In the genomic region with DNA sequence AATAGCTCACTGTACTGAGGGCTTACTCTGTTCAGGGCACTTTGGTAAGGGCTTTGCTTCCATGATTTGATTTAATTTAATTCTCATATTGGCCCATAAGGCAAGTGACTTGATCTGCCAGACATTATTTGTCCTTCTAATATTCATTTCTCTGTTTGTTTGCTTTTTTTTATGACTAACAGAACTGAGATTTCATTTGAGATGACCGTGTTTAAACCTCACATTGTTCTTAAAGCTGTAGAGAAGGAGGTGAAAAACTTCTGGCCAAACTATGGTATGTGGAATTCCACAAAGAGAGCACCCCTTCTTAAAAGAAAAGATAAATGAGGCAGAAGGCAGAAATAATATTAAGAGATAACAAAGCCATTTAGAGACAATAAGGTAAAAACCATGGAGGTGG, we compare ENCODE assay signal across 25 cellular contexts.
"Had no signal": no experiment of that assay in that cellular context is flagged by ENCODE, and none has a peak within 500 bp of the region (broad histone marks: within the 10 kb centered on the region; RNA-seq: fewer than 3 reads in every experiment).

No MANE protein-coding gene starts in this region.

- H3K9me3 ChIP-seq: gastrocnemius medialis, neutrophil, tibial artery had no signal

- H3K4me3 ChIP-seq: gastrocnemius medialis, tibial artery had no signal

- H3K27me3 ChIP-seq: gastrocnemius medialis, neutrophil, tibial artery had no signal

- H3K27ac ChIP-seq: neutrophil, parathyroid adenoma, tibial artery had no signal

- H2AFZ ChIP-seq: parathyroid adenoma had no signal

- H3K79me2 ChIP-seq: parathyroid adenoma had no signal

- H3K9ac ChIP-seq: parathyroid adenoma had no signal

- H3K4me3 Mint-ChIP-seq: activated B cell treated with CpG ODN at 0.5 μM for 24 hours; activated naive CD8-positive, alpha-beta T cell; activated T-cell treated with anti-CD3 and anti-CD28 coated beads, Interleukin-2, amount 50 U/mL, for 4 hours; dendritic cell treated with granulocyte-macrophage colony-stimulating factor and Interleukin-4, amounts not matched to agents 40 ng/mL and 50 ng/mL, for 4 days; nephron; stimulated activated naive CD8-positive, alpha-beta T cell treated with anti-CD3 and anti-CD28 coated beads, Interleukin-15, Interleukin-2, amounts not matched to agents 100 ng/mL and 50 ng/mL, for 24 hours; T-cell had no signal

- H3K27ac Mint-ChIP-seq: activated B cell treated with CpG ODN at 0.5 μM for 24 hours; activated naive CD8-positive, alpha-beta T cell; activated T-helper 2 cell treated with anti-CD3 and anti-CD28 coated beads, Interferon-gamma antibody, Interleukin-2, Interleukin-4, amounts not matched to agents 10 μg/mL and 5 μg/mL and 100 μg/mL, durations not matched to agents 14 hours and 24 hours and 36 hours; dendritic cell treated with granulocyte-macrophage colony-stimulating factor and Interleukin-4, amounts not matched to agents 40 ng/mL and 50 ng/mL, for 4 days; stimulated activated naive CD8-positive, alpha-beta T cell treated with anti-CD3 and anti-CD28 coated beads, Interleukin-15, Interleukin-2, amounts not matched to agents 100 ng/mL and 50 ng/mL, for 24 hours; T-cell had no signal

- H3K4me1 Mint-ChIP-seq: activated B cell treated with CpG ODN at 0.5 μM for 24 hours, T-cell had no signal

- H3K4me1 ChIP-seq: parathyroid adenoma, tibial artery had no signal

- H3K27me3 Mint-ChIP-seq: activated B cell treated with CpG ODN at 0.5 μM for 24 hours; dendritic cell treated with granulocyte-macrophage colony-stimulating factor and Interleukin-4, amounts not matched to agents 40 ng/mL and 50 ng/mL, for 4 days; stimulated activated naive CD8-positive, alpha-beta T cell treated with anti-CD3 and anti-CD28 coated beads, Interleukin-15, Interleukin-2, amounts not matched to agents 100 ng/mL and 50 ng/mL, for 24 hours; T-cell had no signal

- H3K9me3 Mint-ChIP-seq: activated B cell treated with CpG ODN at 0.5 μM for 24 hours; activated T-cell treated with anti-CD3 and anti-CD28 coated beads, Interleukin-2, amount 50 U/mL, for 4 hours; activated T-helper 2 cell treated with anti-CD3 and anti-CD28 coated beads, Interferon-gamma antibody, Interleukin-2, Interleukin-4, amounts not matched to agents 10 μg/mL and 5 μg/mL and 100 μg/mL, durations not matched to agents 14 hours and 24 hours and 36 hours; nephron; stimulated activated naive CD8-positive, alpha-beta T cell treated with anti-CD3 and anti-CD28 coated beads, Interleukin-15, Interleukin-2, amounts not matched to agents 100 ng/mL and 50 ng/mL, for 24 hours; T-cell had no signal

- ATAC-seq: activated T-cell treated with anti-CD3 and anti-CD28 coated beads, Interleukin-2, amount 50 U/mL, for 4 hours; left colon; right cardiac atrium; T-cell had no signal

- H3K36me3 Mint-ChIP-seq: T-cell had no signal

- DNase-seq: activated B cell treated with CpG ODN at 0.5 μM for 24 hours; activated CD4-positive, alpha-beta T cell treated with anti-CD3 and anti-CD28 coated beads for 4 hours; activated CD4-positive, alpha-beta T cell treated with anti-CD3 and anti-CD28 coated beads, Interleukin-2, amount 50 U/mL, for 48 hours; activated CD8-positive, alpha-beta memory T cell treated with anti-CD3 and anti-CD28 coated beads, Interleukin-2, amount 50 U/mL, for 48 hours; activated naive CD4-positive, alpha-beta T cell; activated T-cell treated with anti-CD3 and anti-CD28 coated beads, Interleukin-2, amount 50 U/mL, for 4 hours; effector CD4-positive, alpha-beta T cell; head of caudate nucleus; hypothalamus; islet precursor cell; left colon; mesenchymal stem cell; right cardiac atrium; stimulated activated CD4-positive, alpha-beta T cell treated with anti-CD3 and anti-CD28 coated beads, Interleukin-12 subunit alpha, Interleukin-12 subunit beta, amount 100 ng/mL, for 4 hours; substantia nigra; T-cell; tibial artery had no signal

- H3K36me3 ChIP-seq: gastrocnemius medialis, neutrophil, tibial artery had no signal
